8 cellular contexts compared by ENCODE assay signal in genomic region chr11:9384535-9385287, GRCh38. TPM values are rescaled to one million over a fixed set of nuclear protein-coding genes. Genes with fewer than 3 reads are reported as not detected.
DNase-seq lines count a peak whose midpoint lies in the region; ATAC-seq lines count a peak whose summit lies in the region.

IPO7 (plus strand) TSS chr11:9384652; CDS start chr11:9384764, 112 bp downstream.

- peak; percentile 93 for ATAC-seq in GM21447 (IDR thresholded peaks at IDR 0.05; ENCODE audit: unreplicated experiment)

- DNase-seq in DMS 273 treated with DMSO at 0.1 percent for 48 hours (lab: John Stamatoyannopoulos, UW) (peak; percentile 62), OCI-M1 (lab: John Stamatoyannopoulos, UW) (peak; percentile 95)
- DNase-seq in activated T-cell treated with anti-CD3 and anti-CD28 coated beads, Interleukin-2, amount 50 U/mL, for 1 hour: peak; percentile 86
- peak; percentile 83 to 85 for DNase-seq in stimulated activated CD8-positive, alpha-beta memory T cell treated with anti-CD3 and anti-CD28 coated beads, Interleukin-7, amount 100 ng/mL, for 4 hours (ENCODE audit: low read depth in 2 of 2)

- peak within 1 kb of the TSS; percentile 97 for H3K9ac ChIP-seq in HUES64 (ENCODE audit: low read depth, low read length)

- peaks cover 23% of the 10 kb centered on the region; the same call in 1 of the 2 replicates for H3K4me1 ChIP-seq in HUES64 (ENCODE audit: insufficient read depth, low read length)
- no peaks in the 10 kb centered on the region for H3K4me1 ChIP-seq in esophagus (ENCODE audit: control insufficient read depth in 2 of 2, insufficient read depth in 2 of 2, low read length in 1 of 2)
- H3K4me1 ChIP-seq in muscle layer of duodenum (ENCODE audit: control insufficient read depth in 1 of 2, insufficient read depth in 2 of 2, low read length in 2 of 2): peaks cover 0 to 14% of the 10 kb centered on the region in 2 donors

- H3K27me3 ChIP-seq in HUES64 (ENCODE audit: insufficient read depth, low read length): no peaks in the 10 kb centered on the region
- H3K27me3 ChIP-seq in esophagus (ENCODE audit: control insufficient read depth in 1 of 2, insufficient read depth in 2 of 2, low read length in 2 of 2): no peaks in the 10 kb centered on the region
- no peaks in the 10 kb centered on the region for H3K27me3 ChIP-seq in muscle layer of duodenum (ENCODE audit: low read depth, low read length)

- no peaks in the 10 kb centered on the region for H3K9me3 ChIP-seq in HUES64 (ENCODE audit: insufficient read depth, low read depth, low read length)
- H3K9me3 ChIP-seq in esophagus (ENCODE audit: control insufficient read depth in 2 of 2, insufficient read depth in 1 of 2, low read depth in 1 of 2, low read length in 1 of 2): no peaks in the 10 kb centered on the region
- no peaks in the 10 kb centered on the region for H3K9me3 ChIP-seq in muscle layer of duodenum (ENCODE audit: control insufficient read depth in 1 of 2, low read length in 2 of 2)

- whole genome bisulfite sequencing in HUES64: under 1% methylated on average over 69 of the region's 69 CpGs
- 0% methylated on average over 58 to 69 of the region's 69 CpGs for WGBS in esophagus, 2 donors

- H3K36me3 ChIP-seq in HUES64 (ENCODE audit: insufficient read depth, low read length) (peaks cover 23% of the 10 kb centered on the region), esophagus (ENCODE audit: control insufficient read depth in 2 of 2, insufficient read depth in 2 of 2, low read length in 1 of 2) (no peaks in the 10 kb centered on the region), muscle layer of duodenum (ENCODE audit: control insufficient read depth in 1 of 2, insufficient read depth in 2 of 2, low read length in 2 of 2) (peaks cover 0 to 8% of the 10 kb centered on the region in 2 donors)

- H3K27ac ChIP-seq in HUES64 (ENCODE audit: low read depth, low read length) (peak within 1 kb of the TSS; percentile 95), esophagus (ENCODE audit: low read depth in 2 of 2, low read length in 1 of 2) (peak within 1 kb of the TSS; percentile 98), muscle layer of duodenum (ENCODE audit: low read length) (peak within 1 kb of the TSS; percentile 59)

- H3K4me3 ChIP-seq in HUES64 (ENCODE audit: low read length) (peak within 1 kb of the TSS; percentile 77), esophagus (ENCODE audit: low read depth in 1 of 2, low read length in 2 of 2) (peak within 1 kb of the TSS; percentile 98 to 100), muscle layer of duodenum (ENCODE audit: low read depth in 1 of 2, low read length in 2 of 2) (peak within 1 kb of the TSS; percentile 59 to 84)

RNA-seq across cellular contexts. Expression of gene IPO7, which starts in this region (rescaled TPM):
- 129 TPM for polyA plus RNA-seq in HUES64 (2013, experiment 1 of 2)
- polyA plus RNA-seq in HUES64 (2013, experiment 2 of 2): 144 TPM
- 10 to 100 TPM; 18.2 to 27.2 TPM for polyA plus RNA-seq in esophagus

Comparison
In these comparisons a context has a peak if more than half of its experiments do, and no peak if none do; other contexts are left out.
1. Peak in every context shown above with its lines: DNase-seq, ATAC-seq, H3K4me3 ChIP-seq and H3K27ac ChIP-seq.